Comparison of ENCODE assay signal across 13 cellular contexts in genomic region chr18:21386523-21387240, GRCh38.
"Had no signal": no experiment of that assay in that cellular context is flagged by ENCODE, and none has a peak within 500 bp of the region (broad histone marks: within the 10 kb centered on the region; RNA-seq: fewer than 3 reads in every experiment).

No MANE protein-coding gene starts in this region.

- H3K4me1 ChIP-seq: left ventricle myocardium inferior had no signal

- H3K9me3 ChIP-seq: left ventricle myocardium inferior, ovary had no signal

- H3K27ac ChIP-seq: coronary artery, left ventricle myocardium inferior, ovary had no signal

- H3K27ac Mint-ChIP-seq: activated naive CD4-positive, alpha-beta T cell treated with anti-CD3 and anti-CD28 coated beads, Interleukin-2, amount 50 U/mL, for 24 hours had no signal

- H3K36me3 Mint-ChIP-seq: activated naive CD4-positive, alpha-beta T cell treated with anti-CD3 and anti-CD28 coated beads, Interleukin-2, amount 50 U/mL, for 24 hours had no signal

- DNase-seq: activated T-cell treated with anti-CD3 and anti-CD28 coated beads, Interleukin-2, amount 50 U/mL, for 1 hour; central memory CD4-positive, alpha-beta T cell; effector CD8-positive, alpha-beta T cell; hippocampal formation; kidney; left ventricle myocardium inferior; mesenchymal stem cell; ovary; stimulated activated CD4-positive, alpha-beta T cell treated with anti-CD3 and anti-CD28 coated beads, Interleukin-12 subunit alpha, Interleukin-12 subunit beta, amount 100 ng/mL, for 4 hours; stimulated activated naive CD4-positive, alpha-beta T cell treated with Interleukin-2 at 50 U/mL for 16 hours; trophoblast cell had no signal

- H3K27me3 ChIP-seq: ovary had no signal

- H3K4me3 ChIP-seq: coronary artery, left ventricle myocardium inferior, ovary had no signal

- H3K4me3 Mint-ChIP-seq: activated naive CD4-positive, alpha-beta T cell treated with anti-CD3 and anti-CD28 coated beads, Interleukin-2, amount 50 U/mL, for 24 hours had no signal

- H3K9me3 Mint-ChIP-seq: activated naive CD4-positive, alpha-beta T cell treated with anti-CD3 and anti-CD28 coated beads, Interleukin-2, amount 50 U/mL, for 24 hours had no signal

- H3K36me3 ChIP-seq: left ventricle myocardium inferior, ovary had no signal

- H3K4me1 Mint-ChIP-seq: activated naive CD4-positive, alpha-beta T cell treated with anti-CD3 and anti-CD28 coated beads, Interleukin-2, amount 50 U/mL, for 24 hours had no signal
